Comparison of ENCODE assay signal across 11 cellular contexts in the genomic region with DNA sequence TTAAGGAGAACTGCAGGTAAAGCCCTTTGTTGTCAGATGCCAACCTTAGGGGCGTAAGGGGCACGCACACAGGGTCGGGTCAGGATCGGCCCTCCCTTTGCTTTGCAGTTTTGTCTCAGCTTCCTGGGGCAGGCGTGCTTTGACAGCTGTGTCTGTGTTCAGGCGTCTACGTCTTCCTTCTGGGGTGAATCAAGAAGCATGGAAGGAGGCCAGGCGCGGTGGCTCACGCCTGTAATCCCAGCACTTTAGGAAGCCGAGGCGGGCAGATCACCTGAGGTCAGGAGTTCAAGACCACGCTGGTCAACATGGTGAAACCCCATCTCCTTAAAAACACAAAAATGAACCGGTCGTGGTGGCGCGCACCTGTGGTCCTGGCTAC. TPM values are rescaled to one million over a fixed set of nuclear protein-coding genes. Genes with fewer than 3 reads are reported as not detected.
A peak's percentile ranks its signal among the peaks of the same experiment; 100 is the strongest.
DNase-seq lines count a peak whose midpoint lies in the region; ATAC-seq and TF ChIP-seq lines count a peak whose summit lies in the region.
"Had no signal": no experiment of that assay in that cellular context is flagged by ENCODE, and none has a peak within 500 bp of the region (broad histone marks: within the 10 kb centered on the region; RNA-seq: fewer than 3 reads in every experiment).

No MANE protein-coding gene starts in this region.

- H3K27ac Mint-ChIP-seq in activated naive CD4-positive, alpha-beta T cell treated with anti-CD3 and anti-CD28 coated beads, Interleukin-2, amount 10 ng/mL, durations not matched to agents 7 days and 5 days = no peak overlapping the region
- no peak overlapping the region for H3K27ac Mint-ChIP-seq in type B pancreatic cell

- peak overlapping the region; percentile 95 for H3K9ac ChIP-seq in adipocyte (ENCODE audit: low read length)

- peak; percentile 20 for DNase-seq in activated naive CD4-positive, alpha-beta T cell treated with anti-CD3 and anti-CD28 coated beads, Interleukin-2, amount 10 ng/mL, durations not matched to agents 7 days and 5 days
- DNase-seq in activated naive CD4-positive, alpha-beta T cell treated with Interleukin-2 at 50 U/mL for 16 hours = no peak
- no peak for DNase-seq in adipocyte (ENCODE audit: low read depth)
- no peak for DNase-seq in lower lobe of right lung
- no peak for DNase-seq in type B pancreatic cell (ENCODE audit: extremely low spot score, unreplicated experiment)
- DNase-seq in MV-4-11 (lab: John Stamatoyannopoulos, UW) = no peak
- no peak for DNase-seq in stimulated activated CD4-positive, alpha-beta T cell treated with anti-CD3 and anti-CD28 coated beads, Interleukin-15, amount 100 ng/mL, for 24 hours
- DNase-seq: DMS 273 treated with DMSO at 0.1 percent for 48 hours, H7, NCI-H2171 treated with DMSO at 0.1 percent for 48 hours had no signal

- H3K9me3 ChIP-seq in adipocyte (ENCODE audit: control insufficient read depth, low read length) (no peaks in the 10 kb centered on the region), lower lobe of right lung (no peaks in the 10 kb centered on the region)

- H3K9me3 Mint-ChIP-seq in activated naive CD4-positive, alpha-beta T cell treated with anti-CD3 and anti-CD28 coated beads, Interleukin-2, amount 10 ng/mL, durations not matched to agents 7 days and 5 days = peaks cover 5% of the 10 kb centered on the region
- H3K9me3 Mint-ChIP-seq in type B pancreatic cell = no peaks in the 10 kb centered on the region

- peaks cover 64% of the 10 kb centered on the region for H3K36me3 Mint-ChIP-seq in activated naive CD4-positive, alpha-beta T cell treated with anti-CD3 and anti-CD28 coated beads, Interleukin-2, amount 10 ng/mL, durations not matched to agents 7 days and 5 days
- peaks cover 26% of the 10 kb centered on the region for H3K36me3 Mint-ChIP-seq in type B pancreatic cell

- ATAC-seq in lower lobe of right lung = no peak
- ATAC-seq in GM18511 (IDR thresholded peaks at IDR 0.05; ENCODE audit: unreplicated experiment) = no peak

- no peaks in the 10 kb centered on the region for H3K27me3 ChIP-seq in adipocyte (replicated peaks; ENCODE audit: control insufficient read depth, insufficient read depth, low read length)
- no peaks in the 10 kb centered on the region for H3K27me3 ChIP-seq in lower lobe of right lung (ENCODE audit: low read depth)

- H3K4me3 Mint-ChIP-seq in activated naive CD4-positive, alpha-beta T cell treated with anti-CD3 and anti-CD28 coated beads, Interleukin-2, amount 10 ng/mL, durations not matched to agents 7 days and 5 days = peak overlapping the region; percentile 80
- peak overlapping the region; percentile 85 for H3K4me3 Mint-ChIP-seq in type B pancreatic cell

- no peaks in the 10 kb centered on the region for H3K27me3 Mint-ChIP-seq in activated naive CD4-positive, alpha-beta T cell treated with anti-CD3 and anti-CD28 coated beads, Interleukin-2, amount 10 ng/mL, durations not matched to agents 7 days and 5 days
- no peaks in the 10 kb centered on the region for H3K27me3 Mint-ChIP-seq in type B pancreatic cell

- H3K36me3 ChIP-seq in adipocyte (ENCODE audit: control insufficient read depth, insufficient read depth, low read length, severe bottlenecking) (peaks cover 54% of the 10 kb centered on the region), lower lobe of right lung (peaks cover 67% of the 10 kb centered on the region)

- CTCF ChIA-PET in activated naive CD4-positive, alpha-beta T cell treated with anti-CD3 and anti-CD28 coated beads, Interleukin-2, amount 10 ng/mL, durations not matched to agents 7 days and 5 days (lab: Charles Lee) = interaction anchor here (1.5 to 2.0 kb wide), 2 partner anchors 10 to 30 kb away, joined by 4 to 8 read pairs; a partner anchor contains a TSS

- intact Hi-C loops in lower lobe of right lung (cut with DNase I) = no loop called here

- H3K4me3 ChIP-seq in adipocyte (ENCODE audit: low read length) (peak overlapping the region; percentile 91), lower lobe of right lung (peak overlapping the region; percentile 96)

- H3K27ac ChIP-seq in lower lobe of right lung = no peak overlapping the region

- no peak for TF ChIP-seq CTCF in lower lobe of right lung (IDR thresholded peaks at IDR 0.05)
- no peak for TF ChIP-seq CTCF in type B pancreatic cell (conservative IDR thresholded peaks at IDR 0.05)

- H3K4me1 ChIP-seq in adipocyte (ENCODE audit: control insufficient read depth, insufficient read depth, low read length) (peaks cover 21% of the 10 kb centered on the region), lower lobe of right lung (peaks cover 32% of the 10 kb centered on the region)

- H3K4me1 Mint-ChIP-seq in activated naive CD4-positive, alpha-beta T cell treated with anti-CD3 and anti-CD28 coated beads, Interleukin-2, amount 10 ng/mL, durations not matched to agents 7 days and 5 days = peaks cover 49% of the 10 kb centered on the region
- peaks cover 19% of the 10 kb centered on the region for H3K4me1 Mint-ChIP-seq in type B pancreatic cell (ENCODE audit: unreplicated experiment)

RNA-seq across cellular contexts. Expression of a gene that starts 1.3 kb away (rescaled TPM):
- total RNA-seq in lower lobe of right lung (27.2 TPM), type B pancreatic cell (ENCODE audit: low replicate concordance) (28.7 and 32.8 TPM in 2 replicates)

RNA-seq across cellular contexts. Expression of a gene that starts 1.4 kb away (rescaled TPM):
- total RNA-seq in lower lobe of right lung (44.3 TPM), type B pancreatic cell (ENCODE audit: low replicate concordance) (37.2 and 45.0 TPM in 2 replicates)

RNA-seq across cellular contexts. Expression of a gene that starts 12.7 kb away (rescaled TPM):
- total RNA-seq in lower lobe of right lung (5.3 TPM), type B pancreatic cell (ENCODE audit: low replicate concordance) (not detected in 2 replicates)
- total RNA-seq: H7 had no signal

RNA-seq across cellular contexts. Expression of a gene that starts 27.3 kb away (rescaled TPM):
- total RNA-seq in lower lobe of right lung (8.7 TPM), type B pancreatic cell (ENCODE audit: low replicate concordance) (6.3 and 11.3 TPM in 2 replicates)

RNA-seq across cellular contexts. Expression of a gene that starts 30.4 kb away (rescaled TPM):
- total RNA-seq in lower lobe of right lung (50.5 TPM), type B pancreatic cell (ENCODE audit: low replicate concordance) (52.6 and 75.6 TPM in 2 replicates)
